1 cellular context compared by ENCODE assay signal in genomic region chr22:42651134-42651533, GRCh38.
TF ChIP-seq lines count a peak whose summit lies in the region.

No MANE protein-coding gene starts in this region.

TF ChIP-seq in A549, 52 proteins besides CTCF, POLR2A, EP300 and RAD21 (continued from another document):
- TF ChIP-seq RNF2 (IDR thresholded peaks at IDR 0.05; ENCODE audit: borderline replicate concordance, low read depth) = no peak
